In the genomic region with DNA sequence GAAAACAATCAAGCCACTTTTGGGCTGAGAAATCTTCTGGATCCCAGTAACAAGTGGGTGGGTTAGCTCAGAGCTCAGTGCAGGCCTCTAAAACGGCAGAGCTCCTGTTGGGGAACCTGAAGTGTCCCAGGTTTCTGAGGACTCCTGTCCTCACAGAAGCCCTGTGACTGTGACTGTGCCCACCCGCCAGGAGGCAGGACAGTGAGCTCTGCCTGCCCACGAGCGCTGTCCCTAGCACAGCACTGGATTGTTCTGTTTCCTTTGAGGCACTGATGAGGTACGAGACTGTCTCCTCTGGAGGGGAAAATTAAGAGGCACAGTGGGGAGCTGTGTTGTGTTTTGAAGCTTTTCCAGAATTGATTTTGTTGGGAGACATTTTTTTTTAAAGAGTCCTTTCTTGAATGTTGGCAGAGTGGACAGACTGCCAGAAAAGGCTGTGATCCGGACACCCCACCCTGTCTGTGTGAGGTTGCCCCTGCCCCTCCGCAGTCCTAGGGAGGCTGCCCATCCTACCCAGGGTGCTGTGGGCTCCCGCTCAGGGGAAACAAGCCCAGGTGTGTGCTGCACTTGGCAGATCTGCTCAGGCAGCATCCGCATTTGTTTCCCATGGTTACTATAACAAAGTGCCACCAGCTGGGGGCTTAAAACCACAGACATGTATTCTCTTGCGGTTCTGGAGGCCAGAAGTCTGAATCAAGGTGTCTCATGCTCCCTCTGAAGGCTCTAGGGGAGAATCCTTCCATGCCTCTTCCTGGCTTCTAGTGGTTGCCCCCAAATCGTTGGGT, we compare ENCODE assay signal across 20 cellular contexts.
DNase-seq lines count a peak whose midpoint lies in the region; ATAC-seq, FAIRE-seq and TF ChIP-seq lines count a peak whose summit lies in the region.
"Had no signal": no experiment of that assay in that cellular context is flagged by ENCODE, and none has a peak within 500 bp of the region (broad histone marks: within the 10 kb centered on the region; RNA-seq: fewer than 3 reads in every experiment).

No MANE protein-coding gene starts in this region.

- no peak overlapping the region for H3K18ac ChIP-seq in neuronal stem cell (ENCODE audit: low read length)

- H4K20me1 ChIP-seq in Loucy (ENCODE audit: insufficient read depth, low read length, poor library complexity, severe bottlenecking) (no peaks in the 10 kb centered on the region), astrocyte (ENCODE audit: insufficient read depth, low read length) (no peaks in the 10 kb centered on the region)

- H3K27ac Mint-ChIP-seq in astrocyte (ENCODE audit: unreplicated experiment) = peak overlapping the region; percentile 26
- H3K27ac Mint-ChIP-seq: T-cell, type B pancreatic cell had no signal

- TF ChIP-seq EP300 in sigmoid colon (IDR thresholded peaks at IDR 0.05) = no peak

- H3F3A ChIP-seq in Loucy (ENCODE audit: low read depth) = no peaks in the 10 kb centered on the region

- peak; percentile 28; the same call in 1 of the 2 replicates for TF ChIP-seq CTCF in Loucy (conservative IDR thresholded peaks at IDR 0.05; ENCODE audit: low read length)
- TF ChIP-seq CTCF in astrocyte (IDR thresholded peaks at IDR 0.05; ENCODE audit: insufficient read depth, low read depth, low read length) = no peak
- no peak for TF ChIP-seq CTCF in sigmoid colon (IDR thresholded peaks at IDR 0.05)

- no peaks in the 10 kb centered on the region for H3K36me3 Mint-ChIP-seq in astrocyte (ENCODE audit: low read depth, unreplicated experiment)
- H3K36me3 Mint-ChIP-seq: T-cell, type B pancreatic cell had no signal

- H3K4me3 ChIP-seq in Loucy (ENCODE audit: low read length, poor library complexity, severe bottlenecking) = no peak overlapping the region
- H3K4me3 ChIP-seq in astrocyte (ENCODE audit: insufficient read depth, low read depth, low read length) = no peak overlapping the region
- H3K4me3 ChIP-seq in neuronal stem cell (ENCODE audit: low read length in 2 of 2) = no peak overlapping the region
- H3K4me3 ChIP-seq in sigmoid colon = no peak overlapping the region
- H3K4me3 ChIP-seq: gastrocnemius medialis, PC-9 had no signal

- H3K4me3 Mint-ChIP-seq in astrocyte (ENCODE audit: unreplicated experiment) = no peak overlapping the region
- H3K4me3 Mint-ChIP-seq: T-cell, type B pancreatic cell had no signal

- H3K9ac ChIP-seq in Loucy (ENCODE audit: low read depth, low read length, poor library complexity, severe bottlenecking) (no peak overlapping the region), astrocyte (ENCODE audit: low read length) (no peak overlapping the region), neuronal stem cell (ENCODE audit: low read depth, low read length, poor library complexity) (peak overlapping the region; percentile 61)

- H2BK5ac ChIP-seq in neuronal stem cell (ENCODE audit: low read length) = no peak overlapping the region

- H3K36me3 ChIP-seq in Loucy (ENCODE audit: insufficient read depth, low read length) (no peaks in the 10 kb centered on the region), astrocyte (ENCODE audit: insufficient read depth, low read length) (no peaks in the 10 kb centered on the region), neuronal stem cell (replicated peaks in 1 of 2; ENCODE audit: control insufficient read depth in 2 of 2, insufficient read depth in 2 of 2, low read length in 2 of 2) (no peaks in the 10 kb centered on the region), sigmoid colon (no peaks in the 10 kb centered on the region)
- H3K36me3 ChIP-seq: gastrocnemius medialis, neutrophil had no signal

- H3K4me2 ChIP-seq in Loucy (ENCODE audit: low read depth, low read length, poor library complexity, severe bottlenecking) (no peak overlapping the region), astrocyte (ENCODE audit: low read length) (no peak overlapping the region), neuronal stem cell (ENCODE audit: insufficient read depth, low read length, poor library complexity, severe bottlenecking) (no peak overlapping the region)
- H3K4me2 ChIP-seq: PC-9 had no signal

- FAIRE-seq in astrocyte (lab: Jason Lieb, UNC) = no peak
- FAIRE-seq: endometrium had no signal

- no peak for ATAC-seq in GM19463 (IDR thresholded peaks at IDR 0.05; ENCODE audit: unreplicated experiment)
- ATAC-seq: gastrocnemius medialis had no signal

- H2AK5ac ChIP-seq in neuronal stem cell (ENCODE audit: low read depth, low read length) = no peak overlapping the region

- no peak overlapping the region for H3K14ac ChIP-seq in neuronal stem cell (ENCODE audit: low read length)

- H3K27me3 ChIP-seq in Loucy (ENCODE audit: insufficient read depth, low read length, poor library complexity, severe bottlenecking) (no peaks in the 10 kb centered on the region), astrocyte (ENCODE audit: insufficient read depth, low read length) (peaks cover 11% of the 10 kb centered on the region), neuronal stem cell (ENCODE audit: control insufficient read depth in 3 of 3, insufficient read depth in 3 of 3, low read depth in 1 of 3, low read length in 3 of 3) (peaks cover 0 to 16% (median 0%) of the 10 kb centered on the region in 3 experiments), sigmoid colon (no peaks in the 10 kb centered on the region)
- H3K27me3 ChIP-seq: gastrocnemius medialis, neutrophil had no signal

- intact Hi-C loops in sigmoid colon (cut with DNase I) = no loop called here

- no peak overlapping the region for H2BK15ac ChIP-seq in neuronal stem cell (ENCODE audit: low read length)

- H3K4me1 Mint-ChIP-seq in astrocyte (ENCODE audit: low read depth, unreplicated experiment) = no peaks in the 10 kb centered on the region

- no peak overlapping the region for H3K27ac ChIP-seq in astrocyte (ENCODE audit: low read depth, low read length)
- no peak overlapping the region for H3K27ac ChIP-seq in neuronal stem cell (replicated peaks; ENCODE audit: low read length)
- no peak overlapping the region for H3K27ac ChIP-seq in sigmoid colon
- H3K27ac ChIP-seq: gastrocnemius medialis, neutrophil, PC-9 had no signal

- no peak overlapping the region for H2AFZ ChIP-seq in Loucy (ENCODE audit: low read length)
- H2AFZ ChIP-seq in astrocyte (ENCODE audit: low read depth, low read length) = no peak overlapping the region
- H2AFZ ChIP-seq in neuronal stem cell (ENCODE audit: low read length) = no peak overlapping the region
- H2AFZ ChIP-seq: PC-9 had no signal

- H3K4ac ChIP-seq in neuronal stem cell (ENCODE audit: low read length) = no peak overlapping the region

- no CpG with 5 or more reads among the region's 11 CpGs for WGBS in neuronal stem cell (ENCODE audit: extremely low coverage in 2 of 2, insufficient read length in 2 of 2, insufficient replicate concordance in 1 of 2), 2 donors
- 71 to 78% methylated on average over 11 of the region's 11 CpGs for WGBS in sigmoid colon, 2 donors

- H4K91ac ChIP-seq in neuronal stem cell (ENCODE audit: low read depth, low read length, poor library complexity) = no peak overlapping the region

- no peaks in the 10 kb centered on the region for H3K79me2 ChIP-seq in Loucy (ENCODE audit: insufficient read depth, low read length)
- H3K79me2 ChIP-seq in astrocyte (ENCODE audit: insufficient read depth, low read length) = no peaks in the 10 kb centered on the region

- H3K9me3 Mint-ChIP-seq in astrocyte (ENCODE audit: unreplicated experiment) = peaks cover 4% of the 10 kb centered on the region
- H3K9me3 Mint-ChIP-seq: T-cell had no signal

- no peak overlapping the region for H2BK12ac ChIP-seq in neuronal stem cell (ENCODE audit: low read length)

- no peak overlapping the region for H3K23ac ChIP-seq in neuronal stem cell (ENCODE audit: low read depth, low read length, poor library complexity)

- H2BK120ac ChIP-seq in neuronal stem cell (ENCODE audit: low read depth, low read length) = no peak overlapping the region

- TF ChIP-seq POLR2A in sigmoid colon (IDR thresholded peaks at IDR 0.05) = no peak

- no peaks in the 10 kb centered on the region for H3K9me2 ChIP-seq in Loucy (replicated peaks; ENCODE audit: low read depth, low read length)

- H3K27me3 Mint-ChIP-seq in astrocyte (ENCODE audit: low read depth, unreplicated experiment) = peaks cover 29% of the 10 kb centered on the region

- H3K79me1 ChIP-seq in neuronal stem cell (ENCODE audit: low read depth, low read length) = no peaks in the 10 kb centered on the region

- H3K9me3 ChIP-seq in Loucy (ENCODE audit: insufficient read depth, low read depth, low read length) (no peaks in the 10 kb centered on the region), astrocyte (ENCODE audit: insufficient read depth, low read depth, low read length) (no peaks in the 10 kb centered on the region), neuronal stem cell (replicated peaks in 1 of 2; ENCODE audit: control insufficient read depth in 2 of 2, insufficient read depth in 1 of 2, low read depth in 1 of 2, low read length in 2 of 2) (no peaks in the 10 kb centered on the region), sigmoid colon (no peaks in the 10 kb centered on the region)
- H3K9me3 ChIP-seq: gastrocnemius medialis, neutrophil had no signal

- DNase-seq in NCI-H748 (lab: John Stamatoyannopoulos, UW; ENCODE audit: unreplicated experiment) (peak; percentile 16), NCI-H748 treated with DMSO at 0.1 percent for 48 hours (lab: John Stamatoyannopoulos, UW) (no peak), astrocyte (ENCODE audit: low read depth) (peak; percentile 11), neuronal stem cell (ENCODE audit: low spot score) (no peak), SK-N-DZ (ENCODE audit: low spot score) (no peak), sigmoid colon (no peak)
- DNase-seq: activated CD4-positive, CD25-positive, alpha-beta regulatory T cell treated with anti-CD3 and anti-CD28 coated beads, Interleukin-2, amount 50 U/mL, for 72 hours; activated T-cell treated with anti-CD3 and anti-CD28 coated beads for 4 hours; gastrocnemius medialis; mesenchymal stem cell; MV-4-11; NCI-H510A treated with DMSO at 0.1 percent for 48 hours; PC-9; stimulated activated CD4-positive, alpha-beta T cell treated with anti-CD3 and anti-CD28 coated beads, Interleukin-4, amount 100 ng/mL, for 24 hours had no signal

- peaks cover 9% of the 10 kb centered on the region for H3K4me1 ChIP-seq in Loucy (ENCODE audit: insufficient read depth, low read length, poor library complexity, severe bottlenecking)
- H3K4me1 ChIP-seq in astrocyte (ENCODE audit: insufficient read depth, low read length) = no peaks in the 10 kb centered on the region
- H3K4me1 ChIP-seq in neuronal stem cell (ENCODE audit: control insufficient read depth in 2 of 2, insufficient read depth in 1 of 2, low read depth in 1 of 2, low read length in 2 of 2) = no peaks in the 10 kb centered on the region
- no peaks in the 10 kb centered on the region for H3K4me1 ChIP-seq in sigmoid colon
- H3K4me1 ChIP-seq: gastrocnemius medialis had no signal

- H4K8ac ChIP-seq in neuronal stem cell (ENCODE audit: low read depth, low read length) = no peak overlapping the region

Comparison
In these comparisons a context has a peak if more than half of its experiments do, and no peak if none do; other contexts are left out.
1. DNase-seq: peak in NCI-H748 (single experiment) and astrocyte (single experiment); none in NCI-H748 treated with DMSO at 0.1 percent for 48 hours (single experiment), neuronal stem cell (single experiment), SK-N-DZ (single experiment) and sigmoid colon (single experiment).